Comparison of ENCODE assay signal across 8 cellular contexts in genomic region chr12:6470375-6471163, GRCh38. TPM values are rescaled to one million over a fixed set of nuclear protein-coding genes. Genes with fewer than 3 reads are reported as not detected.
DNase-seq lines count a peak whose midpoint lies in the region; ATAC-seq and TF ChIP-seq lines count a peak whose summit lies in the region.

Gene VAMP1, minus strand, starts transcription at chr12:6470677. Its CDS starts 146 bp downstream, at chr12:6470531.

- H3K4me3 ChIP-seq in GM08714 (ENCODE audit: low read length) (peak within 1 kb of the TSS; percentile 70), osteoblast (ENCODE audit: insufficient read depth, low read length) (peak within 1 kb of the TSS; percentile 95), thymus (ENCODE audit: low read length) (peak within 1 kb of the TSS; percentile 85)

- H3K36me3 Mint-ChIP-seq in activated naive CD4-positive, alpha-beta T cell treated with anti-CD3 and anti-CD28 coated beads, Interleukin-2, amount 50 U/mL, for 72 hours, result peaks cover 33 to 48% of the 10 kb centered on the region in 2 donors

- peak; percentile 95 for DNase-seq in NCI-H1092 treated with DMSO at 0.1 percent for 48 hours (lab: John Stamatoyannopoulos, UW)
- DNase-seq in SKM-1 (lab: John Stamatoyannopoulos, UW; ENCODE audit: unreplicated experiment), result peak; percentile 74
- peak; percentile 98 for DNase-seq in activated naive CD4-positive, alpha-beta T cell treated with anti-CD3 and anti-CD28 coated beads, Interleukin-2, amount 50 U/mL, for 72 hours (ENCODE audit: low spot score in 2 of 2)
- DNase-seq in glomerular visceral epithelial cell (ENCODE audit: extremely low spot score), result peak; percentile 95
- peak; percentile 99 for DNase-seq in osteoblast (ENCODE audit: insufficient read length, low spot score, missing footprints)

- H3K36me3 ChIP-seq in osteoblast (ENCODE audit: insufficient read depth, low read length) (peaks cover 13% of the 10 kb centered on the region), thymus (ENCODE audit: control insufficient read depth, insufficient read depth) (peaks cover 15% of the 10 kb centered on the region)

- under 1% methylated on average over 69 of the region's 69 CpGs for WGBS in thymus

- peak within 1 kb of the TSS; percentile 99 for H2AFZ ChIP-seq in osteoblast (ENCODE audit: low read length)

- peaks cover 30% of the 10 kb centered on the region for H3K4me1 ChIP-seq in osteoblast (ENCODE audit: insufficient read depth, low read length)
- H3K4me1 ChIP-seq in thymus (ENCODE audit: control insufficient read depth, insufficient read depth, low read length), result peaks cover 19% of the 10 kb centered on the region

- H3K27me3 ChIP-seq in osteoblast (ENCODE audit: insufficient read depth, low read length), result no peaks in the 10 kb centered on the region
- no peaks in the 10 kb centered on the region for H3K27me3 ChIP-seq in thymus (ENCODE audit: control insufficient read depth, insufficient read depth)

- H3K79me2 ChIP-seq in osteoblast (ENCODE audit: insufficient read depth, low read length), result peaks cover 36% of the 10 kb centered on the region

- TF ChIP-seq CTCF in osteoblast (IDR thresholded peaks at IDR 0.05; ENCODE audit: extremely low read depth, low read depth, low read length), result no peak

- H3K9me3 ChIP-seq in osteoblast (ENCODE audit: low read depth, low read length), result no peaks in the 10 kb centered on the region
- no peaks in the 10 kb centered on the region for H3K9me3 ChIP-seq in thymus (ENCODE audit: control insufficient read depth)

- H3K9me3 Mint-ChIP-seq in activated naive CD4-positive, alpha-beta T cell treated with anti-CD3 and anti-CD28 coated beads, Interleukin-2, amount 50 U/mL, for 72 hours, result no peaks in the 10 kb centered on the region

- peak within 1 kb of the TSS; percentile 86 to 97 for H3K27ac Mint-ChIP-seq in activated naive CD4-positive, alpha-beta T cell treated with anti-CD3 and anti-CD28 coated beads, Interleukin-2, amount 50 U/mL, for 72 hours

- peak within 1 kb of the TSS; percentile 36 for H3K27ac ChIP-seq in osteoblast (ENCODE audit: low read depth, low read length)
- H3K27ac ChIP-seq in thymus (ENCODE audit: low read depth), result peak within 1 kb of the TSS; percentile 93

- ATAC-seq in HG02610 (IDR thresholded peaks at IDR 0.05; ENCODE audit: unreplicated experiment), result peak; percentile 87
- ATAC-seq in activated naive CD4-positive, alpha-beta T cell treated with anti-CD3 and anti-CD28 coated beads, Interleukin-2, amount 50 U/mL, for 72 hours, result peak; percentile 88 to 90

- H3K4me2 ChIP-seq in osteoblast (ENCODE audit: insufficient read depth, low read length), result peak within 1 kb of the TSS; percentile 91

- peaks cover 16% of the 10 kb centered on the region for H4K20me1 ChIP-seq in osteoblast (ENCODE audit: insufficient read depth, low read length)

RNA-seq across cellular contexts. Expression of gene VAMP1, which starts in this region (rescaled TPM):
- total RNA-seq in activated naive CD4-positive, alpha-beta T cell treated with anti-CD3 and anti-CD28 coated beads, Interleukin-2, amount 50 U/mL, for 72 hours, result 100 to 1,000 TPM in 1 of 2 donors, 10 to 100 TPM in 1; 47.6 to 151 TPM
- 6.5 and 9.1 TPM in 2 replicates for total RNA-seq in osteoblast
- polyA plus RNA-seq in thymus, result 17.2 TPM

Comparison
In these comparisons a context has a peak if more than half of its experiments do, and no peak if none do; other contexts are left out.
1. Peak in every context shown above with its lines: DNase-seq, ATAC-seq, H3K4me3 ChIP-seq and H3K27ac ChIP-seq.